15 cellular contexts compared by ENCODE assay signal in genomic region chr12:3662516-3662915, GRCh38.
DNase-seq lines count a peak whose midpoint lies in the region; TF ChIP-seq lines count a peak whose summit lies in the region.
"Had no signal": no experiment of that assay in that cellular context is flagged by ENCODE, and none has a peak within 500 bp of the region (broad histone marks: within the 10 kb centered on the region; RNA-seq: fewer than 3 reads in every experiment).

No MANE protein-coding gene starts in this region.

- peaks cover 13% of the 10 kb centered on the region for H3K4me1 ChIP-seq in neural progenitor cell
- H3K4me1 ChIP-seq: A549, pancreas had no signal

- H3K79me2 ChIP-seq in neural progenitor cell (ENCODE audit: low read depth) = no peaks in the 10 kb centered on the region

- H3K36me3 ChIP-seq in WERI-Rb-1 (peaks cover 3% of the 10 kb centered on the region), neural progenitor cell (no peaks in the 10 kb centered on the region)
- H3K36me3 ChIP-seq: pancreas had no signal

- no peaks in the 10 kb centered on the region for H3K9me3 Mint-ChIP-seq in neural progenitor cell
- H3K9me3 Mint-ChIP-seq: activated naive CD8-positive, alpha-beta T cell treated with anti-CD3 and anti-CD28 coated beads for 36 hours; central memory CD8-positive, alpha-beta T cell had no signal

- no peaks in the 10 kb centered on the region for H3K27me3 ChIP-seq in WERI-Rb-1 (ENCODE audit: insufficient read depth, low read depth, severe bottlenecking)
- H3K27me3 ChIP-seq in neural progenitor cell = no peaks in the 10 kb centered on the region
- H3K27me3 ChIP-seq: pancreas had no signal

- peaks cover 28% of the 10 kb centered on the region for H3K4me1 Mint-ChIP-seq in neural progenitor cell
- H3K4me1 Mint-ChIP-seq: activated naive CD8-positive, alpha-beta T cell treated with anti-CD3 and anti-CD28 coated beads for 36 hours; central memory CD8-positive, alpha-beta T cell had no signal

- no peak overlapping the region for H3K9ac ChIP-seq in neural progenitor cell

- H3K27ac Mint-ChIP-seq in neural progenitor cell = no peak overlapping the region
- H3K27ac Mint-ChIP-seq: activated naive CD8-positive, alpha-beta T cell treated with anti-CD3 and anti-CD28 coated beads for 36 hours had no signal

- peaks cover 18% of the 10 kb centered on the region for H3F3A ChIP-seq in neural progenitor cell (ENCODE audit: low read depth)

- no peaks in the 10 kb centered on the region for H4K20me1 ChIP-seq in neural progenitor cell (ENCODE audit: low read depth)

- H3K9me3 ChIP-seq in WERI-Rb-1 (ENCODE audit: severe bottlenecking) = no peaks in the 10 kb centered on the region
- no peaks in the 10 kb centered on the region for H3K9me3 ChIP-seq in neural progenitor cell (ENCODE audit: low read depth)
- H3K9me3 ChIP-seq: A549, pancreas had no signal

- DNase-seq in NCI-H82 (lab: John Stamatoyannopoulos, UW) (peak; percentile 32), NCI-H82 treated with DMSO at 0.1 percent for 48 hours (lab: John Stamatoyannopoulos, UW; ENCODE audit: unreplicated experiment) (no peak), MV-4-11 (lab: John Stamatoyannopoulos, UW) (peak; percentile 66), WERI-Rb-1 (peak; percentile 12), neural progenitor cell (ENCODE audit: low spot score) (peak; percentile 50), KG1 (lab: John Stamatoyannopoulos, UW) (no peak), HK-2 (ENCODE audit: unreplicated experiment) (no peak)
- DNase-seq in activated CD4-positive, CD25-positive, alpha-beta regulatory T cell treated with anti-CD3 and anti-CD28 coated beads, Interleukin-2, amount 50 U/mL, for 72 hours = no peak
- DNase-seq: activated CD8-positive, alpha-beta memory T cell treated with anti-CD3 and anti-CD28 coated beads, Interleukin-2, amount 50 U/mL, for 4 hours; activated naive CD8-positive, alpha-beta T cell treated with anti-CD3 and anti-CD28 coated beads for 36 hours; NCI-H1092 treated with DMSO at 0.1 percent for 48 hours; pancreas had no signal

- H3K4me2 ChIP-seq in neural progenitor cell = no peak overlapping the region
- H3K4me2 ChIP-seq: A549 had no signal

- no peak overlapping the region for H3K4me3 Mint-ChIP-seq in neural progenitor cell
- H3K4me3 Mint-ChIP-seq: activated naive CD8-positive, alpha-beta T cell treated with anti-CD3 and anti-CD28 coated beads for 36 hours; central memory CD8-positive, alpha-beta T cell had no signal

- H3K36me3 Mint-ChIP-seq in neural progenitor cell = no peaks in the 10 kb centered on the region

- no peak for TF ChIP-seq CTCF in WERI-Rb-1 (IDR thresholded peaks at IDR 0.05; ENCODE audit: low read depth, low read length)
- TF ChIP-seq CTCF in neural progenitor cell (IDR thresholded peaks at IDR 0.05) = no peak

- H3K27ac ChIP-seq in WERI-Rb-1 (peak overlapping the region; percentile 47), neural progenitor cell (no peak overlapping the region)
- H3K27ac ChIP-seq: A549, pancreas, VCaP had no signal

- no peak overlapping the region for H2AFZ ChIP-seq in neural progenitor cell (replicated peaks)

- H3K27me3 Mint-ChIP-seq in neural progenitor cell (ENCODE audit: insufficient read depth, low read depth) = no peaks in the 10 kb centered on the region
- H3K27me3 Mint-ChIP-seq: activated naive CD8-positive, alpha-beta T cell treated with anti-CD3 and anti-CD28 coated beads for 36 hours; central memory CD8-positive, alpha-beta T cell had no signal

- no peak overlapping the region for H3K4me3 ChIP-seq in WERI-Rb-1 (ENCODE audit: low read depth, low read length)
- no peak overlapping the region for H3K4me3 ChIP-seq in neural progenitor cell
- H3K4me3 ChIP-seq: A549, pancreas had no signal

Comparison
In these comparisons a context has a peak if more than half of its experiments do, and no peak if none do; other contexts are left out.
1. DNase-seq: peak in NCI-H82 (single experiment), MV-4-11 (single experiment), WERI-Rb-1 (single experiment) and neural progenitor cell (single experiment); none in NCI-H82 treated with DMSO at 0.1 percent for 48 hours (single experiment), KG1 (single experiment), activated CD4-positive, CD25-positive, alpha-beta regulatory T cell treated with anti-CD3 and anti-CD28 coated beads, Interleukin-2, amount 50 U/mL, for 72 hours (single experiment) and HK-2 (single experiment).